8 cellular contexts compared by ENCODE assay signal in genomic region chr5:10563940-10564837, GRCh38. TPM values are rescaled to one million over a fixed set of nuclear protein-coding genes. Genes with fewer than 3 reads are reported as not detected.
A peak's percentile ranks its signal among the peaks of the same experiment; 100 is the strongest.
DNase-seq lines count a peak whose midpoint lies in the region; ATAC-seq and TF ChIP-seq lines count a peak whose summit lies in the region.

TSS of gene ANKRD33B (plus strand) at chr5:10564070. CDS start at chr5:10564468, 398 bp downstream.

- ATAC-seq in GM21526 (IDR thresholded peaks at IDR 0.05; ENCODE audit: low FRiP score, unreplicated experiment) (peak; percentile 50), IMR-90 (ENCODE audit: low read depth) (peak; percentile 80), RWPE2 (ENCODE audit: low read depth) (peak; percentile 62)
- peak; percentile 79 for ATAC-seq in activated T-helper 17 cell treated with anti-CD3 and anti-CD28 coated beads, Interleukin-2, amount 50 U/mL, for 72 hours (replicated peaks)

- H3K4me3 Mint-ChIP-seq in activated T-helper 17 cell treated with anti-CD3 and anti-CD28 coated beads, Interleukin-2, amount 50 U/mL, for 72 hours, result peak within 1 kb of the TSS; percentile 94

- no peaks in the 10 kb centered on the region for H3K9me3 ChIP-seq in IMR-90 (ENCODE audit: control insufficient read depth, insufficient read depth, low read length)
- H3K9me3 ChIP-seq in RWPE2 (ENCODE audit: severe bottlenecking), result no peaks in the 10 kb centered on the region

- dilution Hi-C loops in IMR-90 (cut with HindIII; ENCODE audit: low sequenced_read_pairs, unreplicated experiment), result no loop called here

- H3K36me3 ChIP-seq in IMR-90 (ENCODE audit: control insufficient read depth, insufficient read depth, low read length) (no peaks in the 10 kb centered on the region), RWPE2 (ENCODE audit: low read depth) (no peaks in the 10 kb centered on the region), urinary bladder (ENCODE audit: insufficient read depth) (no peaks in the 10 kb centered on the region)

- peak within 1 kb of the TSS; percentile 86 for H3K4me2 ChIP-seq in IMR-90 (ENCODE audit: low read depth, low read length)

- H3K27me3 ChIP-seq in IMR-90 (ENCODE audit: control insufficient read depth, insufficient read depth, low read length), result no peaks in the 10 kb centered on the region
- H3K27me3 ChIP-seq in RWPE2 (ENCODE audit: insufficient read depth, poor library complexity, severe bottlenecking), result no peaks in the 10 kb centered on the region

- H4K8ac ChIP-seq in IMR-90 (ENCODE audit: low read depth in 2 of 2, low read length in 2 of 2), result peak within 1 kb of the TSS; percentile 28 to 65; a peak in 1 of 4 replicates

- H3K9ac ChIP-seq in IMR-90 (ENCODE audit: low read depth, low read length), result peak within 1 kb of the TSS; percentile 89

- peak within 1 kb of the TSS; percentile 44; the same call in 2 of the 3 replicates for H2BK15ac ChIP-seq in IMR-90 (ENCODE audit: low read depth, low read length)

- H4K5ac ChIP-seq in IMR-90 (ENCODE audit: low read depth, low read length), result peak within 1 kb of the TSS; percentile 55

- peak within 1 kb of the TSS; percentile 10; the same call in 1 of the 2 replicates for H2BK20ac ChIP-seq in IMR-90 (ENCODE audit: low read depth, low read length)

- peaks cover 18% of the 10 kb centered on the region for H3K9me1 ChIP-seq in IMR-90 (ENCODE audit: insufficient read depth, low read length)

- no peak for TF ChIP-seq CTCF in IMR-90 (conservative IDR thresholded peaks at IDR 0.05; ENCODE audit: low read depth, low read length)
- TF ChIP-seq CTCF in RWPE2 (IDR thresholded peaks at IDR 0.05; ENCODE audit: poor library complexity, severe bottlenecking), result no peak

- TF ChIP-seq POLR2A in IMR-90 (IDR thresholded peaks at IDR 0.05; ENCODE audit: low read depth, low read length), result peak; percentile 80

- peaks cover 40% of the 10 kb centered on the region; the same call in 1 of the 2 replicates for H4K20me1 ChIP-seq in IMR-90 (ENCODE audit: insufficient read depth, low read length)

- H3K4me1 ChIP-seq in IMR-90 (ENCODE audit: control insufficient read depth, insufficient read depth, low read length) (peaks cover 28% of the 10 kb centered on the region), RWPE2 (ENCODE audit: insufficient read depth, poor library complexity, severe bottlenecking) (peaks cover 13% of the 10 kb centered on the region), urinary bladder (ENCODE audit: insufficient read depth) (peaks cover 1% of the 10 kb centered on the region)

- peak within 1 kb of the TSS; percentile 95 for H3K23ac ChIP-seq in IMR-90 (ENCODE audit: low read depth, low read length)

- peak within 1 kb of the TSS; percentile 95 for H2AK9ac ChIP-seq in IMR-90 (replicated peaks; ENCODE audit: low read depth, low read length, poor library complexity)

- DNase-seq in DMS153 (lab: John Stamatoyannopoulos, UW), result peak; percentile 43
- peak; percentile 63 for DNase-seq in IMR-90
- peak; percentile 80 for DNase-seq in RWPE2 (ENCODE audit: low spot score)
- DNase-seq in germinal center (ENCODE audit: low spot score), result peak; percentile 89
- DNase-seq in posterior vena cava (ENCODE audit: low spot score), result peak; percentile 85

- BruUV-seq in IMR-90 (replicated peaks; lab: Mats Ljungman, UMichigan), result no TSS peak

- H2BK120ac ChIP-seq in IMR-90 (ENCODE audit: low read depth, low read length), result peak within 1 kb of the TSS; percentile 84

- peak within 1 kb of the TSS; percentile 70 for H3K14ac ChIP-seq in IMR-90 (replicated peaks; ENCODE audit: low read depth, low read length)

- H3K56ac ChIP-seq in IMR-90 (ENCODE audit: extremely low read depth, insufficient read depth, low read length), result peak within 1 kb of the TSS; percentile 49; the same call in 1 of the 2 replicates

- peak within 1 kb of the TSS; percentile 80 for H2AK5ac ChIP-seq in IMR-90 (ENCODE audit: low read depth, low read length)

- H3K4me1 Mint-ChIP-seq in activated T-helper 17 cell treated with anti-CD3 and anti-CD28 coated beads, Interleukin-2, amount 50 U/mL, for 72 hours, result peaks cover 17% of the 10 kb centered on the region

- CTCF ChIA-PET in IMR-90 (lab: Yijun Ruan, JAX), result no interaction called here

- H3K9me3 Mint-ChIP-seq in activated T-helper 17 cell treated with anti-CD3 and anti-CD28 coated beads, Interleukin-2, amount 50 U/mL, for 72 hours, result no peaks in the 10 kb centered on the region

- peak within 1 kb of the TSS; percentile 86; the same call in 1 of the 2 replicates for H3K18ac ChIP-seq in IMR-90 (ENCODE audit: low read depth, low read length)

- H3K79me1 ChIP-seq in IMR-90 (ENCODE audit: low read depth in 1 of 2, low read length in 2 of 2), result peaks cover 16 to 56% of the 10 kb centered on the region in 2 experiments; a peak in 3 of 4 replicates

- 0% methylated on average over 78 of the region's 120 CpGs; no CpG with 5 or more reads in 1 of the 2 experiments for WGBS in IMR-90 (ENCODE audit: extremely low coverage in 2 of 2, insufficient read length in 1 of 2), 2 experiments
- WGBS in urinary bladder, result 1% methylated on average over 118 of the region's 120 CpGs

- H3K27me3 Mint-ChIP-seq in activated T-helper 17 cell treated with anti-CD3 and anti-CD28 coated beads, Interleukin-2, amount 50 U/mL, for 72 hours, result no peaks in the 10 kb centered on the region

- intact Hi-C loops in IMR-90 (cut with micrococcal nuclease) (loop anchor here (1.0 kb wide), 2 partner anchors 64 to 110 kb away; no protein-coding TSS in a partner anchor), posterior vena cava (cut with DNase I) (loop anchor here (2.0 to 10.0 kb wide), 2 partner anchors 73 to 109 kb away; no protein-coding TSS in a partner anchor)

- H3K4ac ChIP-seq in IMR-90 (ENCODE audit: low read depth, low read length), result peak within 1 kb of the TSS; percentile 82

- no peak for TF ChIP-seq RAD21 in IMR-90 (IDR thresholded peaks at IDR 0.05; ENCODE audit: low read length)

- H3K27ac ChIP-seq in IMR-90 (ENCODE audit: insufficient read depth, low read length) (peak within 1 kb of the TSS; percentile 86), RWPE2 (ENCODE audit: poor library complexity, severe bottlenecking) (peak within 1 kb of the TSS; percentile 39), urinary bladder (ENCODE audit: low read depth) (peak within 1 kb of the TSS; percentile 62)

- H4K91ac ChIP-seq in IMR-90 (ENCODE audit: insufficient read depth, low read depth, low read length), result peak within 1 kb of the TSS; percentile 76

- peak within 1 kb of the TSS; percentile 90 for H2AFZ ChIP-seq in IMR-90 (replicated peaks; ENCODE audit: low read length, poor library complexity)

- in situ Hi-C loops in IMR-90 (cut with MboI; ENCODE audit: low sequenced_read_pairs), result loop anchor here (25.0 kb wide), 1 partner anchor 102 kb away; no protein-coding TSS in a partner anchor

- no peaks in the 10 kb centered on the region for H3K36me3 Mint-ChIP-seq in activated T-helper 17 cell treated with anti-CD3 and anti-CD28 coated beads, Interleukin-2, amount 50 U/mL, for 72 hours (ENCODE audit: low read depth)

- peak within 1 kb of the TSS; percentile 93 for H3K27ac Mint-ChIP-seq in activated T-helper 17 cell treated with anti-CD3 and anti-CD28 coated beads, Interleukin-2, amount 50 U/mL, for 72 hours

- H2BK5ac ChIP-seq in IMR-90 (ENCODE audit: low read depth, low read length, poor library complexity, severe bottlenecking), result peak within 1 kb of the TSS; percentile 77

- POLR2A ChIA-PET in IMR-90 (lab: Charles Lee; ENCODE audit: unreplicated experiment), result interaction anchor here (1.1 kb wide), 1 partner anchor 13 kb away, joined by 6 read pairs; no protein-coding TSS in a partner anchor

- peak within 1 kb of the TSS; percentile 99 for H3K4me3 ChIP-seq in IMR-90 (ENCODE audit: insufficient read depth, low read depth, low read length)
- peak within 1 kb of the TSS; percentile 91 for H3K4me3 ChIP-seq in RWPE2 (ENCODE audit: severe bottlenecking)
- peak within 1 kb of the TSS; percentile 88 for H3K4me3 ChIP-seq in urinary bladder (ENCODE audit: low read depth, low read length)

TF ChIP-seq in IMR-90, 13 proteins besides CTCF, POLR2A, EP300 and RAD21:
- TF ChIP-seq MXI1 (IDR thresholded peaks at IDR 0.05; ENCODE audit: borderline replicate concordance, low read depth, low read length) (peak; percentile 8; the same call in 1 of the 2 replicates), MAZ (IDR thresholded peaks at IDR 0.05; ENCODE audit: borderline replicate concordance, low read depth, low read length) (no peak), NFE2L2 (IDR thresholded peaks at IDR 0.05; ENCODE audit: low read depth, low read length) (no peak), CHD1 (IDR thresholded peaks at IDR 0.05; ENCODE audit: low read depth, low read length) (0 out of 2 replicates have a peak, but pooled peaks have one; percentile 14), SMC3 (IDR thresholded peaks at IDR 0.05; ENCODE audit: low read depth, low read length) (no peak), CEBPB (IDR thresholded peaks at IDR 0.05; ENCODE audit: low read depth, low read length) (no peak)
- TF ChIP-seq, protein P1, sequence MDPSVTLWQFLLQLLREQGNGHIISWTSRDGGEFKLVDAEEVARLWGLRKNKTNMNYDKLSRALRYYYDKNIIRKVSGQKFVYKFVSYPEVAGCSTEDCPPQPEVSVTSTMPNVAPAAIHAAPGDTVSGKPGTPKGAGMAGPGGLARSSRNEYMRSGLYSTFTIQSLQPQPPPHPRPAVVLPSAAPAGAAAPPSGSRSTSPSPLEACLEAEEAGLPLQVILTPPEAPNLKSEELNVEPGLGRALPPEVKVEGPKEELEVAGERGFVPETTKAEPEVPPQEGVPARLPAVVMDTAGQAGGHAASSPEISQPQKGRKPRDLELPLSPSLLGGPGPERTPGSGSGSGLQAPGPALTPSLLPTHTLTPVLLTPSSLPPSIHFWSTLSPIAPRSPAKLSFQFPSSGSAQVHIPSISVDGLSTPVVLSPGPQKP (IDR thresholded peaks at IDR 0.05; ENCODE audit: borderline replicate concordance, low read depth, low read length), result no peak

RNA-seq across cellular contexts. Expression of gene ANKRD33B, which starts in this region (rescaled TPM):
- total RNA-seq in IMR-90 (2012; rRNA removed) (2.5 and 2.8 TPM in 2 replicates), posterior vena cava (1 to 10 TPM; 3.3 to 3.9 TPM), urinary bladder (4.4 TPM)
- polyA plus RNA-seq in IMR-90 (2012; rRNA removed) (3.3 and 3.8 TPM in 2 replicates), urinary bladder (4.7 TPM)
- 2.2 and 3.2 TPM in 2 replicates for polyA plus RNA-seq in IMR-90 (2012; cell fraction: cytosol; rRNA removed)
- polyA plus RNA-seq in IMR-90 (2012; cell fraction: nucleus; rRNA removed; ENCODE audit: low replicate concordance), result 13.5 and 13.8 TPM in 2 replicates
- 10 to 100 TPM in 1 of 2 donors, 1 to 10 TPM in 1; 7.8 to 12.2 TPM for total RNA-seq in activated T-helper 17 cell treated with anti-CD3 and anti-CD28 coated beads, Interleukin-2, amount 50 U/mL, for 72 hours

Comparison
In these comparisons a context has a peak if more than half of its experiments do, and no peak if none do; other contexts are left out.
1. Peak in every context shown above with its lines: DNase-seq, ATAC-seq, H3K4me3 ChIP-seq and H3K27ac ChIP-seq.